ENCODE assay signal across 12 cellular contexts in genomic region chr18:79516441-79516931, GRCh38.
A peak's percentile ranks its signal among the peaks of the same experiment; 100 is the strongest.
DNase-seq lines count a peak whose midpoint lies in the region; ATAC-seq and TF ChIP-seq lines count a peak whose summit lies in the region.
"Had no signal": no experiment of that assay in that cellular context is flagged by ENCODE, and none has a peak within 500 bp of the region (broad histone marks: within the 10 kb centered on the region; RNA-seq: fewer than 3 reads in every experiment).

No MANE protein-coding gene starts in this region.

- no peaks in the 10 kb centered on the region for H3K9me3 Mint-ChIP-seq in activated T-cell treated with anti-CD3 and anti-CD28 coated beads, Interleukin-2, amount 50 U/mL, for 4 hours
- H3K9me3 Mint-ChIP-seq in type B pancreatic cell, result no peaks in the 10 kb centered on the region

- H3K4me1 Mint-ChIP-seq in activated T-cell treated with anti-CD3 and anti-CD28 coated beads, Interleukin-2, amount 50 U/mL, for 4 hours (ENCODE audit: low read depth), result peaks cover 56% of the 10 kb centered on the region
- peaks cover 4% of the 10 kb centered on the region for H3K4me1 Mint-ChIP-seq in type B pancreatic cell (ENCODE audit: unreplicated experiment)

- H3K9me3 ChIP-seq in thymus (ENCODE audit: control insufficient read depth), result no peaks in the 10 kb centered on the region
- H3K9me3 ChIP-seq: A549, thoracic aorta had no signal

- H3K4me1 ChIP-seq in thymus (ENCODE audit: control insufficient read depth, insufficient read depth, low read length), result peaks cover 9% of the 10 kb centered on the region
- H3K4me1 ChIP-seq: A549 had no signal

- TF ChIP-seq CTCF in type B pancreatic cell (conservative IDR thresholded peaks at IDR 0.05), result no peak

- ATAC-seq in activated T-cell treated with anti-CD3 and anti-CD28 coated beads, Interleukin-2, amount 50 U/mL, for 4 hours, result peak; percentile 47 to 49
- ATAC-seq in left lobe of liver, result no peak
- no peak for ATAC-seq in GM18517 (IDR thresholded peaks at IDR 0.05; ENCODE audit: unreplicated experiment)
- ATAC-seq: A549, right cardiac atrium had no signal

- peaks cover 12% of the 10 kb centered on the region for H3K36me3 ChIP-seq in thymus (ENCODE audit: control insufficient read depth, insufficient read depth)

- DNase-seq in activated CD4-positive, alpha-beta T cell treated with anti-CD3 and anti-CD28 coated beads for 1 hour, result peak; percentile 37
- no peak for DNase-seq in activated CD4-positive, alpha-beta T cell treated with anti-CD3 and anti-CD28 coated beads, Interleukin-2, amount 50 U/mL, for 48 hours
- no peak for DNase-seq in activated T-cell treated with anti-CD3 and anti-CD28 coated beads, Interleukin-2, amount 50 U/mL, for 4 hours
- peak; percentile 41 for DNase-seq in left lobe of liver (ENCODE audit: low spot score)
- no peak for DNase-seq in type B pancreatic cell (ENCODE audit: extremely low spot score, unreplicated experiment)
- no peak for DNase-seq in midbrain (lab: John Stamatoyannopoulos, UW)
- DNase-seq: NCI-H2029 treated with DMSO at 0.1 percent for 48 hours had no signal

- WGBS in thymus, result 68% methylated on average over 20 of the region's 20 CpGs

- peaks cover 6% of the 10 kb centered on the region for H3K36me3 Mint-ChIP-seq in activated T-cell treated with anti-CD3 and anti-CD28 coated beads, Interleukin-2, amount 50 U/mL, for 4 hours (ENCODE audit: insufficient read depth)
- H3K36me3 Mint-ChIP-seq in type B pancreatic cell, result no peaks in the 10 kb centered on the region

- H3K27me3 ChIP-seq in thymus (ENCODE audit: control insufficient read depth, insufficient read depth), result no peaks in the 10 kb centered on the region

- no peaks in the 10 kb centered on the region for H3K27me3 Mint-ChIP-seq in activated T-cell treated with anti-CD3 and anti-CD28 coated beads, Interleukin-2, amount 50 U/mL, for 4 hours (ENCODE audit: low read depth)
- H3K27me3 Mint-ChIP-seq in type B pancreatic cell, result peaks cover 9% of the 10 kb centered on the region

- H3K4me3 Mint-ChIP-seq in activated T-cell treated with anti-CD3 and anti-CD28 coated beads, Interleukin-2, amount 50 U/mL, for 4 hours, result peak overlapping the region; percentile 66
- no peak overlapping the region for H3K4me3 Mint-ChIP-seq in type B pancreatic cell

- no peak overlapping the region for H3K27ac Mint-ChIP-seq in type B pancreatic cell

- H3K27ac ChIP-seq in thymus (ENCODE audit: low read depth), result peak overlapping the region; percentile 22
- H3K27ac ChIP-seq: A549, thoracic aorta had no signal

- no peak overlapping the region for H3K4me3 ChIP-seq in thymus (ENCODE audit: low read length)
- H3K4me3 ChIP-seq: A549, thoracic aorta had no signal

Comparison
In these comparisons a context has a peak if more than half of its experiments do, and no peak if none do; other contexts are left out.
1. DNase-seq: peak in activated CD4-positive, alpha-beta T cell treated with anti-CD3 and anti-CD28 coated beads for 1 hour (single experiment) and left lobe of liver (single experiment); none in activated CD4-positive, alpha-beta T cell treated with anti-CD3 and anti-CD28 coated beads, Interleukin-2, amount 50 U/mL, for 48 hours (0 of 2), activated T-cell treated with anti-CD3 and anti-CD28 coated beads, Interleukin-2, amount 50 U/mL, for 4 hours (single experiment), type B pancreatic cell (single experiment) and midbrain (single experiment).
2. ATAC-seq: peak in activated T-cell treated with anti-CD3 and anti-CD28 coated beads, Interleukin-2, amount 50 U/mL, for 4 hours (2 of 2); none in left lobe of liver (single experiment) and GM18517 (single experiment).